In the genomic region with DNA sequence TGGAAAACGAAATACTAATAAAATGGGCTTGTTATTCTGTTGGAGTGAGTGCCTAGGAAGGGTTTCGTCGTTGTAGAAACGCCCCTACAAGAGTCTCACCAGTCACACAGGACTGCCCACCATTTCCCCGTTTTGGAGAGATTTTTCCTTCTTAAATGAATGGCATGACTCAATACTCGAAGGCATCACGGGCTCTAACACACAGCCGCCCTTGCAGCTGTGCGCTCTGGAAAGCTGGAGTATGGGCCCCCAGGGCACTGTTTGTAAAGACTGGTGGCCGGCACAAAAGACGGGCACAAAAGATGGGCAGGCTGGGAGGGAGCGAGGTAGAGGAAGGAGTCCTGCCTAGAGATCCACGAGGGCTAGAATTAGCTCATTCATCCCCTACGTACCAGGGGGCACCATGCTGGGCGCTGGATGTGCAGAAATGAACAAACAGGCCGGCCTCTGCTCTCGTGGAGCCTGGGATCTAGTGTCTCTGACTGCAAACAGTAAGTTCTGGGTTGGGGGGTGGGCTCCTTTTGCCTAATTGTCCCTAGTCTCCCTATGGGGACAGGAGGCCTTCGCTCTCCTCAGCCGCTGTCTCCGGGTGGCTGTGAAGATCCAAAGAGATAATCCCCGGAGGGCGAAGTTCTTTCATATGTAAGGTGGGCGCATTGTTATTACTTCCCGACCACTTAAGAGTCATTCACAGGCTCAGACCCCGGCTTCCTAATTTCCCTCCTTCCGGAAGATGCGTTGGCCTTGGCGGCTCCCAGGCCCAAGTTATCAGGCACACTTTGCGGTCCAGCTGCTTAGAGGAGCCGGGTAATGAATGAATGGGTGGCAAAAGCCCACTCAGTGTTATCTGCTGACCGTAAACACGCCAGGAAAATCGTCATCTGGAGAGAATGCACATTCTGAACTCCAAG, we compare ENCODE assay signal across 10 cellular contexts. TPM values are rescaled to one million over a fixed set of nuclear protein-coding genes. Genes with fewer than 3 reads are reported as not detected.
DNase-seq lines count a peak whose midpoint lies in the region; ATAC-seq and TF ChIP-seq lines count a peak whose summit lies in the region.
"Had no signal": no experiment of that assay in that cellular context is flagged by ENCODE, and none has a peak within 500 bp of the region (broad histone marks: within the 10 kb centered on the region; RNA-seq: fewer than 3 reads in every experiment).

No MANE protein-coding gene starts in this region.

- peak; percentile 46 for DNase-seq in Right ventricle myocardium inferior (ENCODE audit: missing footprints)
- DNase-seq in left cardiac atrium = no peak
- DNase-seq in astrocyte of the hippocampus (ENCODE audit: low read depth, low spot score) = peak; percentile 62
- peak in 1 of 2 donors; percentile 12 for DNase-seq in memory B cell (ENCODE audit: low spot score in 2 of 2)
- no peak for DNase-seq in vagina (ENCODE audit: extremely low spot score in 2 of 2)
- DNase-seq in HT-29 (ENCODE audit: low spot score) = no peak
- no peak for DNase-seq in HFFc6
- no peak for DNase-seq in hypothalamus (lab: John Stamatoyannopoulos, UW)
- DNase-seq: NCI-H1092 treated with DMSO at 0.1 percent for 48 hours had no signal

- H3K27me3 Mint-ChIP-seq in memory B cell (peaks cover 35% of the 10 kb centered on the region), HFFc6 (ENCODE audit: insufficient read depth) (peaks cover 59% of the 10 kb centered on the region)

- H3K4me3 ChIP-seq in vagina = peak overlapping the region; percentile 38 to 45
- H3K4me3 ChIP-seq: GM12878 had no signal

- intact Hi-C loops in Right ventricle myocardium inferior (cut with DNase I) (loop anchor here (5.0 kb wide), 2 partner anchors 232 to 712 kb away; no protein-coding TSS in a partner anchor), left cardiac atrium (cut with DNase I) (loop anchor here (5.0 to 10.0 kb wide), 4 partner anchors 235 to 717 kb away; no protein-coding TSS in a partner anchor), vagina (cut with DNase I) (loop anchor here (10.0 kb wide), 1 partner anchor 525 kb away; no protein-coding TSS in a partner anchor)

- ATAC-seq in Right ventricle myocardium inferior (no peak), left cardiac atrium (no peak), memory B cell (ENCODE audit: low read depth) (no peak)
- ATAC-seq: GM12878 had no signal

- H3K4me3 Mint-ChIP-seq in memory B cell (peak overlapping the region; percentile 46), HFFc6 (no peak overlapping the region; the same call in 1 of the 2 replicates)

- H3K4me1 ChIP-seq in vagina = peaks cover 43% of the 10 kb centered on the region

- H3K27ac Mint-ChIP-seq in memory B cell = no peak overlapping the region
- H3K27ac Mint-ChIP-seq in HFFc6 = no peak overlapping the region

- H3K36me3 Mint-ChIP-seq in memory B cell (no peaks in the 10 kb centered on the region), HFFc6 (ENCODE audit: low read depth) (no peaks in the 10 kb centered on the region)

- H3K27me3 ChIP-seq in vagina = peaks cover 8% of the 10 kb centered on the region

- H3K4me1 Mint-ChIP-seq in memory B cell (peaks cover 27% of the 10 kb centered on the region), HFFc6 (ENCODE audit: low read depth) (no peaks in the 10 kb centered on the region; the same call in 1 of the 2 replicates)

- no peak for TF ChIP-seq POLR2A in vagina (IDR thresholded peaks at IDR 0.05)

- H3K36me3 ChIP-seq in vagina = no peaks in the 10 kb centered on the region

- no peaks in the 10 kb centered on the region for H3K9me3 ChIP-seq in vagina

- H3K27ac ChIP-seq in vagina = no peak overlapping the region

- H3K9me3 Mint-ChIP-seq in memory B cell (no peaks in the 10 kb centered on the region), HFFc6 (no peaks in the 10 kb centered on the region)

- no peak for TF ChIP-seq CTCF in vagina (IDR thresholded peaks at IDR 0.05)
- TF ChIP-seq CTCF in HFFc6 (IDR thresholded peaks at IDR 0.05) = no peak

RNA-seq across cellular contexts. Expression of a gene that starts 1.1 kb away (rescaled TPM):
- total RNA-seq in Right ventricle myocardium inferior = not detected
- total RNA-seq in left cardiac atrium = 1 to 10 TPM; 3.3 to 8.3 TPM
- 49.8 TPM for total RNA-seq in vagina
- not detected in 2 replicates for total RNA-seq in HT-29 (2014; rRNA removed; shearing (Covaris generic))
- total RNA-seq in HFFc6 (2021; fragmentation: NEBNext Ultra II Directional; extraction: Animal tissue kit (Norgen Biotek cat#: 25700)) = not detected

RNA-seq across cellular contexts. Expression of a gene that starts 30.2 kb away (rescaled TPM):
- total RNA-seq in Right ventricle myocardium inferior (0.30 TPM), left cardiac atrium (1 to 10 TPM; 5.9 to 7.7 TPM), vagina (2.2 TPM)
- total RNA-seq in HT-29 (2014; rRNA removed; shearing (Covaris generic)) = not detected in 2 replicates
- not detected for total RNA-seq in HFFc6 (2021; fragmentation: NEBNext Ultra II Directional; extraction: Animal tissue kit (Norgen Biotek cat#: 25700))
- total RNA-seq: GM12878 had no signal

Comparison
In these comparisons a context has a peak if more than half of its experiments do, and no peak if none do; other contexts are left out.
1. DNase-seq: peak in Right ventricle myocardium inferior (single experiment) and astrocyte of the hippocampus (single experiment); none in left cardiac atrium (single experiment), vagina (0 of 2), HT-29 (single experiment), HFFc6 (single experiment) and hypothalamus (0 of 51).